ENCODE assay signal across 8 cellular contexts in the genomic region with DNA sequence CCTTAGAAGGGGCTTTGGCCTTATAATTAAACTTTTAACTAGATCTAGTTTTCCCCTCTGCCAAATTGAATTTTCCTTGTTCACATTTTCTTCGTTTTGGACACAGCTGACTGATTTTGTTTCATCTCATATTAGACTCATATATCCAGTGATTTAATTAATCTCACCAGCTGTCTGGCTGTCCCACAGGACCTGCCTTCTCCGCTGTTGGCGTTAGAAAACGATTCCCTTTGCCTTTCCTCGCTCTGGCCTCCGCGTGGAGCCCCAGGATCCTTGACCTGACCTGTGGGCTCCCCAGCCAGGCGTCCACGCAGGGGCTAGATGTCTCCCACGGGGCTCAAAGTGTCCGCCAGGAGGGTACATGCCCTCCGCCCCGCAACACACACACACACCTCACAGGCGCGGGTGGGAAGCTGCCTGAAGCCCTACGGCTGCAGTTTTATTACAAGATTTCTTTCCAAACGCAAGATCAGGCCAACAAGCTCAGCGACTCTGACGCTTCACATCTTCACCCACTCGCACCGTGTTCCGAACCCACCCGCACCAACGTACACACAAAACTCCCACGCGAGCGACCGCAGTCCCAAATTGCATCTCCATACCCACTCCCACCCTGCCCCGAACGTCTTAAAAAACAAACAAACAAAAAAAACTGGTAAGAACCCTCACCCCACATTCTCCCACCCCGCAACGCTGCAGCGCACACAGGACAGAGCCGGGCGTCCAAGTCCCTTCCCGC. TPM values are rescaled to one million over a fixed set of nuclear protein-coding genes. Genes with fewer than 3 reads are reported as not detected.
DNase-seq lines count a peak whose midpoint lies in the region; ATAC-seq and TF ChIP-seq lines count a peak whose summit lies in the region.

No MANE protein-coding gene starts in this region.

- H3K4me1 Mint-ChIP-seq in stimulated activated naive CD8-positive, alpha-beta T cell treated with anti-CD3 and anti-CD28 coated beads, Interleukin-15, Interleukin-2, amounts not matched to agents 100 ng/mL and 50 ng/mL, for 24 hours (ENCODE audit: low read depth) = peaks cover 18% of the 10 kb centered on the region
- H3K4me1 Mint-ChIP-seq in brain = peaks cover 24% of the 10 kb centered on the region
- peaks cover 8 to 22% (median 15%) of the 10 kb centered on the region in 7 donors for H3K4me1 Mint-ChIP-seq in naive thymus-derived CD4-positive, alpha-beta T cell

- no peak for ATAC-seq in stimulated activated naive CD8-positive, alpha-beta T cell treated with anti-CD3 and anti-CD28 coated beads, Interleukin-15, Interleukin-2, amounts not matched to agents 100 U/mL and 50 U/mL, for 24 hours
- ATAC-seq in naive thymus-derived CD4-positive, alpha-beta T cell = no peak

- DNase-seq in stimulated activated naive CD8-positive, alpha-beta T cell treated with anti-CD3 and anti-CD28 coated beads, Interleukin-15, Interleukin-2, amounts not matched to agents 100 U/mL and 50 U/mL, for 24 hours = no peak
- no peak for DNase-seq in naive thymus-derived CD4-positive, alpha-beta T cell
- DNase-seq in HPDE6-E6E7 (ENCODE audit: extremely low spot score) (no peak), foreskin melanocyte (no peak), cortex of kidney (lab: John Stamatoyannopoulos, UW) (no peak), germinal center (ENCODE audit: low spot score) (no peak)

- intact Hi-C loops in naive thymus-derived CD4-positive, alpha-beta T cell (cut with micrococcal nuclease) = no loop called here

- no peak overlapping the region for H3K27ac Mint-ChIP-seq in stimulated activated naive CD8-positive, alpha-beta T cell treated with anti-CD3 and anti-CD28 coated beads, Interleukin-15, Interleukin-2, amounts not matched to agents 100 ng/mL and 50 ng/mL, for 24 hours
- peak overlapping the region; percentile 72 to 98 (median 82) for H3K27ac Mint-ChIP-seq in brain
- H3K27ac Mint-ChIP-seq in naive thymus-derived CD4-positive, alpha-beta T cell = peak overlapping the region in 2 of 9 donors; percentile 38 to 51

- CTCF ChIA-PET in naive thymus-derived CD4-positive, alpha-beta T cell (lab: Charles Lee) = no interaction called here

- H3K4me3 ChIP-seq in naive thymus-derived CD4-positive, alpha-beta T cell (ENCODE audit: low read length) = peak overlapping the region; percentile 50

- no peaks in the 10 kb centered on the region for H3K9me3 Mint-ChIP-seq in stimulated activated naive CD8-positive, alpha-beta T cell treated with anti-CD3 and anti-CD28 coated beads, Interleukin-15, Interleukin-2, amounts not matched to agents 100 ng/mL and 50 ng/mL, for 24 hours
- peaks cover 0 to 4% (median 0%) of the 10 kb centered on the region in 5 experiments for H3K9me3 Mint-ChIP-seq in brain
- no peaks in the 10 kb centered on the region for H3K9me3 Mint-ChIP-seq in naive thymus-derived CD4-positive, alpha-beta T cell

- peaks cover 47% of the 10 kb centered on the region for H3K27me3 Mint-ChIP-seq in stimulated activated naive CD8-positive, alpha-beta T cell treated with anti-CD3 and anti-CD28 coated beads, Interleukin-15, Interleukin-2, amounts not matched to agents 100 ng/mL and 50 ng/mL, for 24 hours
- H3K27me3 Mint-ChIP-seq in brain = peaks cover 56% of the 10 kb centered on the region
- H3K27me3 Mint-ChIP-seq in naive thymus-derived CD4-positive, alpha-beta T cell = peaks cover 43 to 56% (median 48%) of the 10 kb centered on the region in 5 donors

- H3K36me3 Mint-ChIP-seq in stimulated activated naive CD8-positive, alpha-beta T cell treated with anti-CD3 and anti-CD28 coated beads, Interleukin-15, Interleukin-2, amounts not matched to agents 100 ng/mL and 50 ng/mL, for 24 hours (ENCODE audit: low read depth) = no peaks in the 10 kb centered on the region
- peaks cover 18% of the 10 kb centered on the region for H3K36me3 Mint-ChIP-seq in brain
- peaks cover 0 to 25% (median 15%) of the 10 kb centered on the region in 5 donors for H3K36me3 Mint-ChIP-seq in naive thymus-derived CD4-positive, alpha-beta T cell

- H3K9me3 ChIP-seq in naive thymus-derived CD4-positive, alpha-beta T cell (ENCODE audit: control insufficient read depth in 2 of 3, low read length in 3 of 3) = no peaks in the 10 kb centered on the region

- no peak overlapping the region for H3K27ac ChIP-seq in naive thymus-derived CD4-positive, alpha-beta T cell (ENCODE audit: low read depth, low read length)

- no peaks in the 10 kb centered on the region for H3K36me3 ChIP-seq in naive thymus-derived CD4-positive, alpha-beta T cell (ENCODE audit: control insufficient read depth in 2 of 3, insufficient read depth in 3 of 3, low read length in 3 of 3)

- POLR2A ChIA-PET in naive thymus-derived CD4-positive, alpha-beta T cell (lab: Charles Lee) = no interaction called here

- TF ChIP-seq CTCF in brain (conservative IDR thresholded peaks at IDR 0.05) = no peak

- peaks cover 0 to 9% of the 10 kb centered on the region in 2 donors for H3K27me3 ChIP-seq in naive thymus-derived CD4-positive, alpha-beta T cell (ENCODE audit: control insufficient read depth in 2 of 2, insufficient read depth in 2 of 2, low read length in 2 of 2)

- peaks cover 4 to 6% of the 10 kb centered on the region in 2 donors for H3K4me1 ChIP-seq in naive thymus-derived CD4-positive, alpha-beta T cell (ENCODE audit: control insufficient read depth in 2 of 2, insufficient read depth in 2 of 2, low read length in 2 of 2)

- H3K4me3 Mint-ChIP-seq in stimulated activated naive CD8-positive, alpha-beta T cell treated with anti-CD3 and anti-CD28 coated beads, Interleukin-15, Interleukin-2, amounts not matched to agents 100 ng/mL and 50 ng/mL, for 24 hours = peak overlapping the region; percentile 68
- peak overlapping the region; percentile 89 to 96 (median 90) for H3K4me3 Mint-ChIP-seq in brain
- peak overlapping the region; percentile 69 to 91 (median 83) for H3K4me3 Mint-ChIP-seq in naive thymus-derived CD4-positive, alpha-beta T cell

RNA-seq across cellular contexts. Expression of a gene that starts 1.1 kb away (rescaled TPM):
- polyA plus RNA-seq in brain (ENCODE audit: insufficient read depth, low read depth, low replicate concordance) = 3.5 TPM
- not detected for total RNA-seq in naive thymus-derived CD4-positive, alpha-beta T cell
- polyA plus RNA-seq in naive thymus-derived CD4-positive, alpha-beta T cell = not detected

RNA-seq across cellular contexts. Expression of a gene that starts 55.0 kb away (rescaled TPM):
- polyA plus RNA-seq in brain (ENCODE audit: insufficient read depth, low read depth, low replicate concordance) = 40.1 TPM
- total RNA-seq in naive thymus-derived CD4-positive, alpha-beta T cell = 10 to 100 TPM; 62.1 to 95.5 (median 71.0) TPM
- polyA plus RNA-seq in naive thymus-derived CD4-positive, alpha-beta T cell = 10 to 100 TPM; 44.5 to 58.7 TPM
